ENCODE assay signal across 9 cellular contexts in the genomic region with DNA sequence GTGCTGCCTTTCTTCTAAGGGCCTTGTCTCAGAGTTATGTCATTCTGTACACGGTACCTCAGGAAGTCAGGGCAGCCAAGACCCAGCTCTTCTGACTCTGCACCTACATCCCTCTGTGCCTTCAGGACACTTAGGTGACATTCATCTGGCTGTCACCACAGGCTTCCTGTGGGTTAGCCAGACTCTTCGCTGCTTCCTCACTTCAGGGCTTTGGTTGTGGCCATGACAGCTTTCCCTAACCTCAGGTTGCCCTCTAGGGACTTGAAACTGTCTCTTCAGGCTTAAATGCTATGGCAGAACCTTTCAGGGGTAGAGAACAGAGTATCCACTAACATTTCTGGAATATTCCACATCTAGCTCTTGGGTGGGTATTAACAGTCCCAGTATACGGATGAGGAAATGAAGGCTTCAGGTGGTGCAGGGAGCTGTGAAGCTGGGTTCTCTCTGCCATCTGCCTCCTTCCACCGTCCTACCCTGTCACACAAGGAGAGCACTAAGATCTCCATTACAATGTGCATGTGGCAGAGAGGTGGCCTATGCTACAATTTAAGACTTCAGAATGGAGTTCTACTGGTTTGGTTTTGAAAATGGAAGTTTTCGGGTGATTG. TPM values are rescaled to one million over a fixed set of nuclear protein-coding genes. Genes with fewer than 3 reads are reported as not detected.
DNase-seq lines count a peak whose midpoint lies in the region; ATAC-seq and TF ChIP-seq lines count a peak whose summit lies in the region.
"Had no signal": no experiment of that assay in that cellular context is flagged by ENCODE, and none has a peak within 500 bp of the region (broad histone marks: within the 10 kb centered on the region; RNA-seq: fewer than 3 reads in every experiment).

No MANE protein-coding gene starts in this region.

- H3K9me2 ChIP-seq in DOHH2 (replicated peaks; ENCODE audit: control insufficient read depth, low read length) = no peaks in the 10 kb centered on the region
- H3K9me2 ChIP-seq in MM.1S (replicated peaks; ENCODE audit: insufficient read depth, low read length) = no peaks in the 10 kb centered on the region

- peaks cover 8 to 38% (median 14%) of the 10 kb centered on the region in 3 donors for H3K36me3 Mint-ChIP-seq in immature natural killer cell

- H2AFZ ChIP-seq in MM.1S (ENCODE audit: low read length) (no peak overlapping the region), smooth muscle cell (ENCODE audit: low read depth) (no peak overlapping the region)

- ATAC-seq in GM18498 (IDR thresholded peaks at IDR 0.05; ENCODE audit: unreplicated experiment) = no peak
- no peak for ATAC-seq in GM19397 (IDR thresholded peaks at IDR 0.05; ENCODE audit: unreplicated experiment)

- H3K4me1 Mint-ChIP-seq in immature natural killer cell = peaks cover 15 to 21% of the 10 kb centered on the region in 2 donors

- H3K36me3 ChIP-seq in DOHH2 (ENCODE audit: control insufficient read depth, low read length) (peaks cover 48% of the 10 kb centered on the region), MM.1S (replicated peaks; ENCODE audit: insufficient read depth, low read length) (no peaks in the 10 kb centered on the region; the same call in 1 of the 2 replicates), smooth muscle cell (ENCODE audit: low read depth) (no peaks in the 10 kb centered on the region)

- no peak overlapping the region for H3K4me3 Mint-ChIP-seq in immature natural killer cell

- no peaks in the 10 kb centered on the region for H4K20me1 ChIP-seq in DOHH2 (ENCODE audit: control insufficient read depth, insufficient read depth, low read depth, low read length)
- no peaks in the 10 kb centered on the region for H4K20me1 ChIP-seq in MM.1S (ENCODE audit: insufficient read depth, low read length)
- no peaks in the 10 kb centered on the region for H4K20me1 ChIP-seq in smooth muscle cell (ENCODE audit: low read depth)

- no peaks in the 10 kb centered on the region for H3K9me3 ChIP-seq in DOHH2 (ENCODE audit: control insufficient read depth, insufficient read depth, low read length)
- H3K9me3 ChIP-seq in MM.1S (replicated peaks; ENCODE audit: insufficient read depth, low read length) = no peaks in the 10 kb centered on the region
- H3K9me3 ChIP-seq in smooth muscle cell (replicated peaks; ENCODE audit: low read depth) = no peaks in the 10 kb centered on the region

- H3K4me1 ChIP-seq in DOHH2 (ENCODE audit: control insufficient read depth, low read length) = 0 out of 2 replicates have a peak, but pooled peaks cover 3% of the 10 kb centered on the region
- no peaks in the 10 kb centered on the region for H3K4me1 ChIP-seq in MM.1S (ENCODE audit: low read length)
- H3K4me1 ChIP-seq in smooth muscle cell (ENCODE audit: low read depth) = no peaks in the 10 kb centered on the region

- TF ChIP-seq CTCF in DOHH2 (IDR thresholded peaks at IDR 0.05; ENCODE audit: low read depth, low read length, poor library complexity, severe bottlenecking) = peak; percentile 24
- TF ChIP-seq CTCF in MM.1S (IDR thresholded peaks at IDR 0.05; ENCODE audit: low read length) = no peak; the same call in 1 of the 2 replicates
- no peak for TF ChIP-seq CTCF in smooth muscle cell (IDR thresholded peaks at IDR 0.05; ENCODE audit: borderline replicate concordance, insufficient read depth, poor library complexity, severe bottlenecking)

- peak overlapping the region in 5 of 6 donors; percentile 54 to 85 (median 78) for H3K27ac Mint-ChIP-seq in immature natural killer cell

- no peak overlapping the region for H3K4me2 ChIP-seq in DOHH2 (ENCODE audit: low read length)
- H3K4me2 ChIP-seq in MM.1S (ENCODE audit: low read depth, low read length) = no peak overlapping the region
- no peak overlapping the region for H3K4me2 ChIP-seq in smooth muscle cell

- 95% methylated on average over 5 of the region's 5 CpGs for WGBS in smooth muscle cell (ENCODE audit: low lambda C conversion rate)

- H3K9me3 Mint-ChIP-seq in immature natural killer cell = no peaks in the 10 kb centered on the region

- H3K9ac ChIP-seq in MM.1S (ENCODE audit: low read length) (no peak overlapping the region), smooth muscle cell (ENCODE audit: low read depth) (no peak overlapping the region)

- H3K27me3 ChIP-seq in DOHH2 (ENCODE audit: control insufficient read depth, low read length) = no peaks in the 10 kb centered on the region
- no peaks in the 10 kb centered on the region for H3K27me3 ChIP-seq in MM.1S (replicated peaks; ENCODE audit: insufficient read depth, low read length)
- H3K27me3 ChIP-seq in smooth muscle cell (ENCODE audit: low read depth) = no peaks in the 10 kb centered on the region

- H3K79me2 ChIP-seq in DOHH2 (ENCODE audit: control insufficient read depth, low read length) (no peaks in the 10 kb centered on the region), MM.1S (ENCODE audit: low read length) (no peaks in the 10 kb centered on the region), smooth muscle cell (ENCODE audit: low read depth) (no peaks in the 10 kb centered on the region)

- no peak overlapping the region for H3K4me3 ChIP-seq in DOHH2 (ENCODE audit: low read length)
- no peak overlapping the region for H3K4me3 ChIP-seq in MM.1S (ENCODE audit: low read length)
- H3K4me3 ChIP-seq in smooth muscle cell = no peak overlapping the region

- H3K27me3 Mint-ChIP-seq in immature natural killer cell (ENCODE audit: low read depth in 3 of 3) = peaks cover 0 to 2% (median 0%) of the 10 kb centered on the region in 3 donors

- H3K27ac ChIP-seq in DOHH2 (ENCODE audit: low read depth, low read length) (no peak overlapping the region), MM.1S (ENCODE audit: low read length) (no peak overlapping the region), smooth muscle cell (ENCODE audit: low read depth) (no peak overlapping the region)

- peak; percentile 84 to 87 for DNase-seq in Kasumi-1 (lab: John Stamatoyannopoulos, UW)
- peak; percentile 15 to 36 for DNase-seq in activated CD4-positive, alpha-beta T cell treated with anti-CD3 and anti-CD28 coated beads, Interleukin-2, amount 50 U/mL, for 48 hours
- DNase-seq in immature natural killer cell = peak; percentile 54 to 65 (median 55)
- DNase-seq in MM.1S = no peak
- DNase-seq in smooth muscle cell (lab: John Stamatoyannopoulos, UW; ENCODE audit: unreplicated experiment) = no peak
- DNase-seq: NCI-H187 had no signal

- H3F3A ChIP-seq in DOHH2 (ENCODE audit: control insufficient read depth, insufficient read depth) (no peaks in the 10 kb centered on the region), MM.1S (ENCODE audit: insufficient read depth, low read length) (no peaks in the 10 kb centered on the region), smooth muscle cell (ENCODE audit: low read depth) (no peaks in the 10 kb centered on the region)

RNA-seq across cellular contexts. Expression of a gene that starts 9.9 kb away (rescaled TPM):
- polyA plus RNA-seq in immature natural killer cell (1 to 10 TPM in 1 of 3 donors, not detected in 2; 2.7 TPM), smooth muscle cell (0.31 and 1.3 TPM in 2 replicates)
- not detected in 2 replicates for total RNA-seq in smooth muscle cell

RNA-seq across cellular contexts. Expression of a gene that starts 10.0 kb away (rescaled TPM):
- polyA plus RNA-seq in immature natural killer cell (under 1 TPM in 2 of 3 donors, not detected in 1; 0.09 to 0.17 TPM), smooth muscle cell (9.6 and 11.1 TPM in 2 replicates)
- 1.6 and 10.0 TPM in 2 replicates for total RNA-seq in smooth muscle cell

RNA-seq across cellular contexts. Expression of a gene that starts 22.0 kb away (rescaled TPM):
- polyA plus RNA-seq in immature natural killer cell = 10 to 100 TPM; 33.9 to 50.3 (median 37.4) TPM
- total RNA-seq in smooth muscle cell = 57.3 and 63.4 TPM in 2 replicates
- 45.4 and 53.7 TPM in 2 replicates for polyA plus RNA-seq in smooth muscle cell

RNA-seq across cellular contexts. Expression of a gene that starts 36.2 kb away (rescaled TPM):
- polyA plus RNA-seq in immature natural killer cell (10 to 100 TPM; 20.5 to 46.9 (median 27.7) TPM), smooth muscle cell (358 and 389 TPM in 2 replicates)
- 108 and 126 TPM in 2 replicates for total RNA-seq in smooth muscle cell

Comparison
In these comparisons a context has a peak if more than half of its experiments do, and no peak if none do; other contexts are left out.
1. DNase-seq: peak in Kasumi-1 (2 of 2), activated CD4-positive, alpha-beta T cell treated with anti-CD3 and anti-CD28 coated beads, Interleukin-2, amount 50 U/mL, for 48 hours (2 of 2) and immature natural killer cell (3 of 3); none in MM.1S (single experiment) and smooth muscle cell (single experiment).